23 cellular contexts compared by ENCODE assay signal in the genomic region with DNA sequence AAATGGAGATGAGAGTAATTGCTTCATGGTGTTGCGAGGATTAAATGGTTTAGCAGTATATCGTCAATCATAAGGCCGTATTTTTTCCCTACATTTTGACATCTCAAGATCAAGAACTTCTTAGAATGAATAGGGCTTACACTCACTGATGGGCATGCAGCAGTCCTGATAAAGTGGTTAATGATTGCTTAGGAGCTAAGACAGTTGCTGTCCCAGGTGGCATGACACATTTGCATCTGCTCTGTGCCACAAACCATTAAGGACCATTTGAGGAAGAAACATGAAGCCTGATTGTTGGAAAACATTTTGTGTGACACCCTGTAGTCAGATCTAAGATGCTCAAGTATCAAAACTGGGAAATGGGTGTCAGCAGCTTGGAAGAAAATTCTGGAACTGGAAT.
DNase-seq lines count a peak whose midpoint lies in the region; ATAC-seq, FAIRE-seq and TF ChIP-seq lines count a peak whose summit lies in the region.
"Had no signal": no experiment of that assay in that cellular context is flagged by ENCODE, and none has a peak within 500 bp of the region (broad histone marks: within the 10 kb centered on the region; RNA-seq: fewer than 3 reads in every experiment).

No MANE protein-coding gene starts in this region.

- BruUV-seq in GM12878 (replicated peaks; lab: Mats Ljungman, UMichigan) = no TSS peak

- H2AFZ ChIP-seq in GM12878 (ENCODE audit: control insufficient read depth, low read depth, low read length) = no peak overlapping the region

- DNase-seq in GM12878 (ENCODE audit: low read depth, low spot score) = no peak
- no peak for DNase-seq in activated T-cell treated with anti-CD3 and anti-CD28 coated beads, Interleukin-2, amount 50 U/mL, for 24 hours
- no peak for DNase-seq in activated T-cell treated with anti-CD3 and anti-CD28 coated beads, Interleukin-2, amount 50 U/mL, for 1 hour
- DNase-seq: activated CD4-positive, alpha-beta T cell treated with anti-CD3 and anti-CD28 coated beads for 36 hours; activated naive CD4-positive, alpha-beta T cell treated with anti-CD3 and anti-CD28 coated beads, Interleukin-2, amount 10 ng/mL, durations not matched to agents 7 days and 5 days; HFFc6; NCI-H1436; NCI-H2107; NCI-H510A treated with DMSO at 0.1 percent for 48 hours; NK-92 treated with Interleukin-12 subunit alpha and Interleukin-12 subunit beta, amount 100 ng/mL, for 24 hours; nucleus accumbens; SJCRH30; stimulated activated CD4-positive, alpha-beta T cell treated with anti-CD3 and anti-CD28 coated beads, Interleukin-2, amount 100 ng/mL, for 48 hours; stimulated activated naive B cell treated with anti-CD40 and anti-IgM and Interleukin-4, amounts not matched to agents 10 μg/mL and 1 μg/mL and 100 μg/mL, for 72 hours; T-helper 1 cell had no signal

- RAD21 ChIA-PET in GM12878 (lab: Charles Lee; ENCODE audit: unreplicated experiment) = interaction anchor here (14.3 kb wide), 1 partner anchor 204 kb away, joined by 519 read pairs; no protein-coding TSS in a partner anchor

- no peak overlapping the region for H3K27ac ChIP-seq in GM12878 (ENCODE audit: control insufficient read depth, insufficient read depth)
- H3K27ac ChIP-seq: SJCRH30, vagina had no signal

- intact Hi-C loops in GM12878 (cut with micrococcal nuclease; ENCODE audit: unreplicated experiment) = no loop called here

- no peak for FAIRE-seq in GM12878 (lab: Jason Lieb, UNC)
- FAIRE-seq: endometrium had no signal

- ATAC-seq in GM18907 (IDR thresholded peaks at IDR 0.05; ENCODE audit: unreplicated experiment) (peak; percentile 95), GM21825 (IDR thresholded peaks at IDR 0.05; ENCODE audit: unreplicated experiment) (peak; percentile 73), HG03139 (IDR thresholded peaks at IDR 0.05; ENCODE audit: unreplicated experiment) (peak; percentile 75), GM12878 (peak; percentile 39; the same call in 1 of the 3 replicates), esophagus mucosa (no peak)
- ATAC-seq: activated CD4-positive, alpha-beta T cell treated with anti-CD3 and anti-CD28 coated beads for 36 hours; stimulated activated naive B cell treated with anti-CD40 and anti-IgM and Interleukin-4, amounts not matched to agents 10 μg/mL and 1 μg/mL and 100 μg/mL, for 72 hours had no signal

- 92% methylated on average over 3 of the region's 3 CpGs for WGBS in GM12878 (ENCODE audit: insufficient coverage, insufficient replicate concordance, low lambda C conversion rate, missing lambda C conversion rate)

- CTCF ChIA-PET in GM12878 (lab: Yijun Ruan, JAX) = no interaction called here

- no peaks in the 10 kb centered on the region for H3K27me3 ChIP-seq in GM12878 (replicated peaks in 1 of 2; ENCODE audit: control insufficient read depth in 2 of 2, insufficient read depth in 2 of 2, low read length in 1 of 2)
- H3K27me3 ChIP-seq: SJCRH30, vagina had no signal

- no peak overlapping the region for H3K4me2 ChIP-seq in GM12878 (ENCODE audit: control insufficient read depth, insufficient read depth)

- no peaks in the 10 kb centered on the region for H3K9me3 ChIP-seq in GM12878 (replicated peaks; ENCODE audit: control insufficient read depth, insufficient read depth, low read length)
- H3K9me3 ChIP-seq: SJCRH30, vagina had no signal

- no peaks in the 10 kb centered on the region for H3K27me3 Mint-ChIP-seq in activated T-cell treated with anti-CD3 and anti-CD28 coated beads, Interleukin-2, amount 50 U/mL, for 24 hours
- H3K27me3 Mint-ChIP-seq: dendritic cell treated with granulocyte-macrophage colony-stimulating factor and Interleukin-4, amounts not matched to agents 40 ng/mL and 50 ng/mL, for 4 days; stimulated activated naive B cell treated with anti-CD40 and anti-IgM and Interleukin-4, amounts not matched to agents 10 μg/mL and 1 μg/mL and 100 μg/mL, for 72 hours had no signal

- H3K9me3 Mint-ChIP-seq in activated T-cell treated with anti-CD3 and anti-CD28 coated beads, Interleukin-2, amount 50 U/mL, for 24 hours = no peaks in the 10 kb centered on the region
- H3K9me3 Mint-ChIP-seq: activated naive CD4-positive, alpha-beta T cell treated with anti-CD3 and anti-CD28 coated beads, Interleukin-2, amount 10 ng/mL, durations not matched to agents 7 days and 5 days; dendritic cell treated with granulocyte-macrophage colony-stimulating factor and Interleukin-4, amounts not matched to agents 40 ng/mL and 50 ng/mL, for 4 days; HFFc6; stimulated activated naive B cell treated with anti-CD40 and anti-IgM and Interleukin-4, amounts not matched to agents 10 μg/mL and 1 μg/mL and 100 μg/mL, for 72 hours had no signal

- SMC1A ChIA-PET in GM12878 (lab: Charles Lee; ENCODE audit: uncharacterized antibody, unreplicated experiment) = interaction anchor here (0.6 to 12.8 kb wide), 2 partner anchors 16 to 205 kb away, joined by 3 to 663 read pairs; no protein-coding TSS in a partner anchor

- no peak overlapping the region for H3K4me3 ChIP-seq in GM12878
- H3K4me3 ChIP-seq: SJCRH30, vagina had no signal

- no peaks in the 10 kb centered on the region for H3K36me3 ChIP-seq in GM12878 (ENCODE audit: control insufficient read depth in 2 of 2, insufficient read depth in 2 of 2, low read length in 1 of 2)
- H3K36me3 ChIP-seq: SJCRH30, vagina had no signal

- H3K79me2 ChIP-seq in GM12878 (ENCODE audit: control insufficient read depth, insufficient read depth, low read length) = no peaks in the 10 kb centered on the region

- H3K4me1 Mint-ChIP-seq in activated T-cell treated with anti-CD3 and anti-CD28 coated beads, Interleukin-2, amount 50 U/mL, for 24 hours (ENCODE audit: low read depth) = no peaks in the 10 kb centered on the region
- H3K4me1 Mint-ChIP-seq: activated CD4-positive, alpha-beta T cell treated with anti-CD3 and anti-CD28 coated beads for 36 hours; activated naive CD4-positive, alpha-beta T cell treated with anti-CD3 and anti-CD28 coated beads, Interleukin-2, amount 10 ng/mL, durations not matched to agents 7 days and 5 days; CD14-positive monocyte; stimulated activated naive B cell treated with anti-CD40 and anti-IgM and Interleukin-4, amounts not matched to agents 10 μg/mL and 1 μg/mL and 100 μg/mL, for 72 hours had no signal

- no peak overlapping the region for H3K4me3 Mint-ChIP-seq in activated T-cell treated with anti-CD3 and anti-CD28 coated beads, Interleukin-2, amount 50 U/mL, for 24 hours
- H3K4me3 Mint-ChIP-seq: activated CD4-positive, alpha-beta T cell treated with anti-CD3 and anti-CD28 coated beads for 36 hours; activated naive CD4-positive, alpha-beta T cell treated with anti-CD3 and anti-CD28 coated beads, Interleukin-2, amount 10 ng/mL, durations not matched to agents 7 days and 5 days; CD14-positive monocyte; dendritic cell treated with granulocyte-macrophage colony-stimulating factor and Interleukin-4, amounts not matched to agents 40 ng/mL and 50 ng/mL, for 4 days; HFFc6; stimulated activated naive B cell treated with anti-CD40 and anti-IgM and Interleukin-4, amounts not matched to agents 10 μg/mL and 1 μg/mL and 100 μg/mL, for 72 hours had no signal

- POLR2A ChIA-PET in GM12878 (lab: Charles Lee) = no interaction called here

- no peak for TF ChIP-seq CTCF in GM12878 (IDR thresholded peaks at IDR 0.05 in 2 of 3, conservative IDR thresholded peaks at IDR 0.05 in 1 of 3; ENCODE audit: control insufficient read depth in 2 of 3, extremely low read depth in 1 of 3, insufficient read depth in 1 of 3, low read depth in 3 of 3, low read length in 3 of 3)

- H3K4me1 ChIP-seq in GM12878 (ENCODE audit: control insufficient read depth, insufficient read depth, low read length) = no peaks in the 10 kb centered on the region
- H3K4me1 ChIP-seq: SJCRH30, vagina had no signal

- TF ChIP-seq EP300 in GM12878 (IDR thresholded peaks at IDR 0.05; ENCODE audit: borderline replicate concordance in 1 of 2, control insufficient read depth in 1 of 2, low read depth in 2 of 2, low read length in 2 of 2) = no peak

- H3K9ac ChIP-seq in GM12878 (ENCODE audit: control insufficient read depth, insufficient read depth, low read length) = no peak overlapping the region

- in situ Hi-C loops in GM12878 (cut with MboI) = loop anchor here (5.0 to 25.0 kb wide), 2 partner anchors 501 to 741 kb away; no protein-coding TSS in a partner anchor

- no peak overlapping the region for H3K27ac Mint-ChIP-seq in activated T-cell treated with anti-CD3 and anti-CD28 coated beads, Interleukin-2, amount 50 U/mL, for 24 hours
- H3K27ac Mint-ChIP-seq: activated CD4-positive, alpha-beta T cell treated with anti-CD3 and anti-CD28 coated beads for 36 hours; activated naive CD4-positive, alpha-beta T cell treated with anti-CD3 and anti-CD28 coated beads, Interleukin-2, amount 10 ng/mL, durations not matched to agents 7 days and 5 days; CD14-positive monocyte; dendritic cell treated with granulocyte-macrophage colony-stimulating factor and Interleukin-4, amounts not matched to agents 40 ng/mL and 50 ng/mL, for 4 days; HFFc6; stimulated activated naive B cell treated with anti-CD40 and anti-IgM and Interleukin-4, amounts not matched to agents 10 μg/mL and 1 μg/mL and 100 μg/mL, for 72 hours had no signal

- no peak for TF ChIP-seq RAD21 in GM12878 (IDR thresholded peaks at IDR 0.05; ENCODE audit: insufficient read depth, low read depth, low read length)

- no peak for TF ChIP-seq POLR2A in GM12878 (IDR thresholded peaks at IDR 0.05; ENCODE audit: low read depth, low read length)

- H4K20me1 ChIP-seq in GM12878 (ENCODE audit: control insufficient read depth, insufficient read depth) = no peaks in the 10 kb centered on the region

- H3K36me3 Mint-ChIP-seq in activated T-cell treated with anti-CD3 and anti-CD28 coated beads, Interleukin-2, amount 50 U/mL, for 24 hours (ENCODE audit: low read depth) = no peaks in the 10 kb centered on the region
- H3K36me3 Mint-ChIP-seq: activated naive CD4-positive, alpha-beta T cell treated with anti-CD3 and anti-CD28 coated beads, Interleukin-2, amount 10 ng/mL, durations not matched to agents 7 days and 5 days; CD14-positive monocyte; stimulated activated naive B cell treated with anti-CD40 and anti-IgM and Interleukin-4, amounts not matched to agents 10 μg/mL and 1 μg/mL and 100 μg/mL, for 72 hours had no signal

TF ChIP-seq in GM12878, 131 proteins besides CTCF, POLR2A, EP300 and RAD21 (continues in another document):
- no peak for TF ChIP-seq RBBP5 (conservative IDR thresholded peaks at IDR 0.05)
- TF ChIP-seq, protein P1, sequence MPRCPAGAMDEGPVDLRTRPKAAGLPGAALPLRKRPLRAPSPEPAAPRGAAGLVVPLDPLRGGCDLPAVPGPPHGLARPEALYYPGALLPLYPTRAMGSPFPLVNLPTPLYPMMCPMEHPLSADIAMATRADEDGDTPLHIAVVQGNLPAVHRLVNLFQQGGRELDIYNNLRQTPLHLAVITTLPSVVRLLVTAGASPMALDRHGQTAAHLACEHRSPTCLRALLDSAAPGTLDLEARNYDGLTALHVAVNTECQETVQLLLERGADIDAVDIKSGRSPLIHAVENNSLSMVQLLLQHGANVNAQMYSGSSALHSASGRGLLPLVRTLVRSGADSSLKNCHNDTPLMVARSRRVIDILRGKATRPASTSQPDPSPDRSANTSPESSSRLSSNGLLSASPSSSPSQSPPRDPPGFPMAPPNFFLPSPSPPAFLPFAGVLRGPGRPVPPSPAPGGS (IDR thresholded peaks at IDR 0.05; ENCODE audit: borderline replicate concordance, insufficient read depth, low read depth, low read length, poor library complexity, severe bottlenecking) = no peak
